ENCODE assay signal across 1 cellular context in the genomic region with DNA sequence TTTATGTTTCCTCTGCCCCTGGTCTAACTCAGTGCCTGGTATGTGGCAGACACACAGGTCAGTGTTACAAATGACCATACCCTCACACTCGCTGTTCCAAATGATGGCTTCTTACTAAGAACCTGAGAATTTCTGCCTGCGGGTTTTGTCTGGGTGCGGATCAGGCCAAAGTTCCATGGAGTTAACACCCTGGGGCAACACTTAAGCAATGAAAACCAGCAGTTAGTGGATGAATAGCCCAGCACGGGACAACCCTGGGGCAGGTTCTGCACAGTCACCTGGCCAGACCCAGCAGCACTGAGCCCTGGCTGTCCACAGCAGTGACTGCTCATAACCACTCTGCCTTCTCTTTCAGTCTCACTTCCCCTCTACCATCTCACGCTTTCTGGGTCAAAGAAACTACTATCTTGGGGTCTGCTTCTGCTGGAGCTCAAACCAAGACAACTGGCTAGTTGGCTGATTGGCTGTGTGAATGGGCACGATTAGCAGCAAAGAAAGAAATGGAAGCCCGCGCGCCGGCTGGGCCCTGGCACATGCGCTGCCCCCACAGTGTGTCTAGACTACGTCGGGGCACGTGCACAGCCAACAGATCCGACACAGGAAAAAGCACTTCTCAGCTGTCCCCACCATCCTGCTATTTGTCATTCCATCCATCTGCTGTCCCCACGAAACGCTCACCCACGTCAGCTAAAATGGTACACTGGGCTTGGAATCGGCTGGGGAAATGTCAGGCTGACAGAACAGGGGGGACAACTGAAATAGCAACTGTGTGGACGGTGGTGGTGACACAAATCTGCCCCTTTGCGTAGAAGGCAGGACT.
TF ChIP-seq lines count a peak whose summit lies in the region.

No MANE protein-coding gene starts in this region.

TF ChIP-seq in HepG2, 621 proteins besides CTCF, POLR2A, EP300 and RAD21 (continued from another document and continues in another):
- TF ChIP-seq, protein P1, sequence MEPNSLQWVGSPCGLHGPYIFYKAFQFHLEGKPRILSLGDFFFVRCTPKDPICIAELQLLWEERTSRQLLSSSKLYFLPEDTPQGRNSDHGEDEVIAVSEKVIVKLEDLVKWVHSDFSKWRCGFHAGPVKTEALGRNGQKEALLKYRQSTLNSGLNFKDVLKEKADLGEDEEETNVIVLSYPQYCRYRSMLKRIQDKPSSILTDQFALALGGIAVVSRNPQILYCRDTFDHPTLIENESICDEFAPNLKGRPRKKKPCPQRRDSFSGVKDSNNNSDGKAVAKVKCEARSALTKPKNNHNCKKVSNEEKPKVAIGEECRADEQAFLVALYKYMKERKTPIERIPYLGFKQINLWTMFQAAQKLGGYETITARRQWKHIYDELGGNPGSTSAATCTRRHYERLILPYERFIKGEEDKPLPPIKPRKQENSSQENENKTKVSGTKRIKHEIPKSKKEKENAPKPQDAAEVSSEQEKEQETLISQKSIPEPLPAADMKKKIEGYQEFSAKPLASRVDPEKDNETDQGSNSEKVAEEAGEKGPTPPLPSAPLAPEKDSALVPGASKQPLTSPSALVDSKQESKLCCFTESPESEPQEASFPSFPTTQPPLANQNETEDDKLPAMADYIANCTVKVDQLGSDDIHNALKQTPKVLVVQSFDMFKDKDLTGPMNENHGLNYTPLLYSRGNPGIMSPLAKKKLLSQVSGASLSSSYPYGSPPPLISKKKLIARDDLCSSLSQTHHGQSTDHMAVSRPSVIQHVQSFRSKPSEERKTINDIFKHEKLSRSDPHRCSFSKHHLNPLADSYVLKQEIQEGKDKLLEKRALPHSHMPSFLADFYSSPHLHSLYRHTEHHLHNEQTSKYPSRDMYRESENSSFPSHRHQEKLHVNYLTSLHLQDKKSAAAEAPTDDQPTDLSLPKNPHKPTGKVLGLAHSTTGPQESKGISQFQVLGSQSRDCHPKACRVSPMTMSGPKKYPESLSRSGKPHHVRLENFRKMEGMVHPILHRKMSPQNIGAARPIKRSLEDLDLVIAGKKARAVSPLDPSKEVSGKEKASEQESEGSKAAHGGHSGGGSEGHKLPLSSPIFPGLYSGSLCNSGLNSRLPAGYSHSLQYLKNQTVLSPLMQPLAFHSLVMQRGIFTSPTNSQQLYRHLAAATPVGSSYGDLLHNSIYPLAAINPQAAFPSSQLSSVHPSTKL (CRISPR knock-in tag; IDR thresholded peaks at IDR 0.05): no peak
- TF ChIP-seq NFYB (CRISPR knock-in tag; IDR thresholded peaks at IDR 0.05): no peak
- TF ChIP-seq ZNF292 (CRISPR knock-in tag; IDR thresholded peaks at IDR 0.05; ENCODE audit: borderline replicate concordance, low read depth): no peak
- no peak for TF ChIP-seq SRSF9 (IDR thresholded peaks at IDR 0.05; ENCODE audit: borderline replicate concordance, insufficient read depth, low read depth, low read length, poor library complexity, severe bottlenecking)
- TF ChIP-seq, protein P2, sequence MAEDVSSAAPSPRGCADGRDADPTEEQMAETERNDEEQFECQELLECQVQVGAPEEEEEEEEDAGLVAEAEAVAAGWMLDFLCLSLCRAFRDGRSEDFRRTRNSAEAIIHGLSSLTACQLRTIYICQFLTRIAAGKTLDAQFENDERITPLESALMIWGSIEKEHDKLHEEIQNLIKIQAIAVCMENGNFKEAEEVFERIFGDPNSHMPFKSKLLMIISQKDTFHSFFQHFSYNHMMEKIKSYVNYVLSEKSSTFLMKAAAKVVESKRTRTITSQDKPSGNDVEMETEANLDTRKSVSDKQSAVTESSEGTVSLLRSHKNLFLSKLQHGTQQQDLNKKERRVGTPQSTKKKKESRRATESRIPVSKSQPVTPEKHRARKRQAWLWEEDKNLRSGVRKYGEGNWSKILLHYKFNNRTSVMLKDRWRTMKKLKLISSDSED (CRISPR knock-in tag; IDR thresholded peaks at IDR 0.05): no peak
- TF ChIP-seq, protein P3, sequence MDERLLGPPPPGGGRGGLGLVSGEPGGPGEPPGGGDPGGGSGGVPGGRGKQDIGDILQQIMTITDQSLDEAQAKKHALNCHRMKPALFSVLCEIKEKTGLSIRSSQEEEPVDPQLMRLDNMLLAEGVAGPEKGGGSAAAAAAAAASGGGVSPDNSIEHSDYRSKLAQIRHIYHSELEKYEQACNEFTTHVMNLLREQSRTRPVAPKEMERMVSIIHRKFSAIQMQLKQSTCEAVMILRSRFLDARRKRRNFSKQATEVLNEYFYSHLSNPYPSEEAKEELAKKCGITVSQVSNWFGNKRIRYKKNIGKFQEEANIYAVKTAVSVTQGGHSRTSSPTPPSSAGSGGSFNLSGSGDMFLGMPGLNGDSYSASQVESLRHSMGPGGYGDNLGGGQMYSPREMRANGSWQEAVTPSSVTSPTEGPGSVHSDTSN (CRISPR knock-in tag; IDR thresholded peaks at IDR 0.05): no peak; the same call in 1 of the 2 replicates
- TF ChIP-seq ERF (CRISPR knock-in tag; IDR thresholded peaks at IDR 0.05): no peak
- no peak for TF ChIP-seq GATAD2A (CRISPR knock-in tag; IDR thresholded peaks at IDR 0.05)
- no peak for TF ChIP-seq ZNF331 (CRISPR knock-in tag; IDR thresholded peaks at IDR 0.05)
- no peak for TF ChIP-seq THYN1 (CRISPR knock-in tag; IDR thresholded peaks at IDR 0.05; ENCODE audit: borderline replicate concordance, low read depth)
- TF ChIP-seq PAF1 (CRISPR knock-in tag; IDR thresholded peaks at IDR 0.05): no peak
- no peak for TF ChIP-seq HNRNPK (IDR thresholded peaks at IDR 0.05; ENCODE audit: low read depth, low read length, poor library complexity, severe bottlenecking)
- no peak for TF ChIP-seq MTF1 (CRISPR knock-in tag; IDR thresholded peaks at IDR 0.05)
- TF ChIP-seq, protein P4, sequence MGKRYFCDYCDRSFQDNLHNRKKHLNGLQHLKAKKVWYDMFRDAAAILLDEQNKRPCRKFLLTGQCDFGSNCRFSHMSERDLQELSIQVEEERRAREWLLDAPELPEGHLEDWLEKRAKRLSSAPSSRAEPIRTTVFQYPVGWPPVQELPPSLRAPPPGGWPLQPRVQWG (CRISPR knock-in tag; IDR thresholded peaks at IDR 0.05; ENCODE audit: borderline replicate concordance, low read depth): no peak
- TF ChIP-seq, protein P5, sequence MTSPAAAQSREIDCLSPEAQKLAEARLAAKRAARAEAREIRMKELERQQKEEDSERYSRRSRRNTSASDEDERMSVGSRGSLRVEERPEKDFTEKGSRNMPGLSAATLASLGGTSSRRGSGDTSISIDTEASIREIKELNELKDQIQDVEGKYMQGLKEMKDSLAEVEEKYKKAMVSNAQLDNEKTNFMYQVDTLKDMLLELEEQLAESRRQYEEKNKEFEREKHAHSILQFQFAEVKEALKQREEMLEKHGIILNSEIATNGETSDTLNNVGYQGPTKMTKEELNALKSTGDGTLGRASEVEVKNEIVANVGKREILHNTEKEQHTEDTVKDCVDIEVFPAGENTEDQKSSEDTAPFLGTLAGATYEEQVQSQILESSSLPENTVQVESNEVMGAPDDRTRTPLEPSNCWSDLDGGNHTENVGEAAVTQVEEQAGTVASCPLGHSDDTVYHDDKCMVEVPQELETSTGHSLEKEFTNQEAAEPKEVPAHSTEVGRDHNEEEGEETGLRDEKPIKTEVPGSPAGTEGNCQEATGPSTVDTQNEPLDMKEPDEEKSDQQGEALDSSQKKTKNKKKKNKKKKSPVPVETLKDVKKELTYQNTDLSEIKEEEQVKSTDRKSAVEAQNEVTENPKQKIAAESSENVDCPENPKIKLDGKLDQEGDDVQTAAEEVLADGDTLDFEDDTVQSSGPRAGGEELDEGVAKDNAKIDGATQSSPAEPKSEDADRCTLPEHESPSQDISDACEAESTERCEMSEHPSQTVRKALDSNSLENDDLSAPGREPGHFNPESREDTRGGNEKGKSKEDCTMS (CRISPR knock-in tag; conservative IDR thresholded peaks at IDR 0.05): no peak
- TF ChIP-seq MTA3 (CRISPR knock-in tag; IDR thresholded peaks at IDR 0.05): no peak
- TF ChIP-seq ZNF564 (CRISPR knock-in tag; IDR thresholded peaks at IDR 0.05): no peak
- TF ChIP-seq, protein P6, sequence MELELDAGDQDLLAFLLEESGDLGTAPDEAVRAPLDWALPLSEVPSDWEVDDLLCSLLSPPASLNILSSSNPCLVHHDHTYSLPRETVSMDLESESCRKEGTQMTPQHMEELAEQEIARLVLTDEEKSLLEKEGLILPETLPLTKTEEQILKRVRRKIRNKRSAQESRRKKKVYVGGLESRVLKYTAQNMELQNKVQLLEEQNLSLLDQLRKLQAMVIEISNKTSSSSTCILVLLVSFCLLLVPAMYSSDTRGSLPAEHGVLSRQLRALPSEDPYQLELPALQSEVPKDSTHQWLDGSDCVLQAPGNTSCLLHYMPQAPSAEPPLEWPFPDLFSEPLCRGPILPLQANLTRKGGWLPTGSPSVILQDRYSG (CRISPR knock-in tag; IDR thresholded peaks at IDR 0.05): no peak
- TF ChIP-seq KDM5A (IDR thresholded peaks at IDR 0.05; ENCODE audit: borderline replicate concordance, low read length): no peak
- no peak for TF ChIP-seq KLF15 (CRISPR knock-in tag; IDR thresholded peaks at IDR 0.05; ENCODE audit: borderline replicate concordance)
- TF ChIP-seq ZSCAN31 (CRISPR knock-in tag; IDR thresholded peaks at IDR 0.05; ENCODE audit: low read depth): no peak
- TF ChIP-seq ZNF367 (CRISPR knock-in tag; IDR thresholded peaks at IDR 0.05; ENCODE audit: borderline replicate concordance): no peak
- TF ChIP-seq EEA1 (CRISPR knock-in tag; IDR thresholded peaks at IDR 0.05; ENCODE audit: borderline replicate concordance): no peak
- no peak for TF ChIP-seq NONO (IDR thresholded peaks at IDR 0.05)
- peak; percentile 57 for TF ChIP-seq NONO (CRISPR knock-in tag; conservative IDR thresholded peaks at IDR 0.05)
- TF ChIP-seq GTF3A (CRISPR knock-in tag; conservative IDR thresholded peaks at IDR 0.05): no peak
- TF ChIP-seq, protein P7, sequence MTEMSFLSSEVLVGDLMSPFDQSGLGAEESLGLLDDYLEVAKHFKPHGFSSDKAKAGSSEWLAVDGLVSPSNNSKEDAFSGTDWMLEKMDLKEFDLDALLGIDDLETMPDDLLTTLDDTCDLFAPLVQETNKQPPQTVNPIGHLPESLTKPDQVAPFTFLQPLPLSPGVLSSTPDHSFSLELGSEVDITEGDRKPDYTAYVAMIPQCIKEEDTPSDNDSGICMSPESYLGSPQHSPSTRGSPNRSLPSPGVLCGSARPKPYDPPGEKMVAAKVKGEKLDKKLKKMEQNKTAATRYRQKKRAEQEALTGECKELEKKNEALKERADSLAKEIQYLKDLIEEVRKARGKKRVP (CRISPR knock-in tag; IDR thresholded peaks at IDR 0.05): 0 out of 4 replicates have a peak, but pooled peaks of 1 of the 2 experiments have one; percentile 31
- TF ChIP-seq NRL (CRISPR knock-in tag; IDR thresholded peaks at IDR 0.05; ENCODE audit: borderline replicate concordance): no peak; the same call in 1 of the 2 replicates
- no peak for TF ChIP-seq PTBP1 (IDR thresholded peaks at IDR 0.05; ENCODE audit: low read depth, low read length, poor library complexity, severe bottlenecking)
- TF ChIP-seq, protein P8, sequence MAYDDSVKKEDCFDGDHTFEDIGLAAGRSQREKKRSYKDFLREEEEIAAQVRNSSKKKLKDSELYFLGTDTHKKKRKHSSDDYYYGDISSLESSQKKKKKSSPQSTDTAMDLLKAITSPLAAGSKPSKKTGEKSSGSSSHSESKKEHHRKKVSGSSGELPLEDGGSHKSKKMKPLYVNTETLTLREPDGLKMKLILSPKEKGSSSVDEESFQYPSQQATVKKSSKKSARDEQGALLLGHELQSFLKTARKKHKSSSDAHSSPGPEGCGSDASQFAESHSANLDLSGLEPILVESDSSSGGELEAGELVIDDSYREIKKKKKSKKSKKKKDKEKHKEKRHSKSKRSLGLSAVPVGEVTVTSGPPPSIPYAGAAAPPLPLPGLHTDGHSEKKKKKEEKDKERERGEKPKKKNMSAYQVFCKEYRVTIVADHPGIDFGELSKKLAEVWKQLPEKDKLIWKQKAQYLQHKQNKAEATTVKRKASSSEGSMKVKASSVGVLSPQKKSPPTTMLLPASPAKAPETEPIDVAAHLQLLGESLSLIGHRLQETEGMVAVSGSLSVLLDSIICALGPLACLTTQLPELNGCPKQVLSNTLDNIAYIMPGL (CRISPR knock-in tag; IDR thresholded peaks at IDR 0.05; ENCODE audit: borderline replicate concordance in 1 of 2, low read depth in 1 of 2): no peak
- no peak for TF ChIP-seq ZNF256 (CRISPR knock-in tag; conservative IDR thresholded peaks at IDR 0.05)
- TF ChIP-seq MEIS1 (CRISPR knock-in tag; IDR thresholded peaks at IDR 0.05; ENCODE audit: borderline replicate concordance): no peak
- TF ChIP-seq PHF8 (CRISPR knock-in tag; IDR thresholded peaks at IDR 0.05): no peak
- peak; percentile 73 for TF ChIP-seq TEAD3 (CRISPR knock-in tag; optimal IDR thresholded peaks at IDR 0.05; ENCODE audit: borderline replicate concordance)
- no peak for TF ChIP-seq ZNF7 (CRISPR knock-in tag; IDR thresholded peaks at IDR 0.05)
- TF ChIP-seq RXRB (CRISPR knock-in tag; IDR thresholded peaks at IDR 0.05; ENCODE audit: borderline replicate concordance): no peak
- TF ChIP-seq ZNF10 (CRISPR knock-in tag; IDR thresholded peaks at IDR 0.05; ENCODE audit: borderline replicate concordance, low read depth): no peak
- 0 out of 2 replicates have a peak, but pooled peaks have one; percentile 69 for TF ChIP-seq ZNF136 (CRISPR knock-in tag; IDR thresholded peaks at IDR 0.05; ENCODE audit: low read depth)
- TF ChIP-seq ZNF326 (CRISPR knock-in tag; IDR thresholded peaks at IDR 0.05; ENCODE audit: borderline replicate concordance): no peak
- no peak for TF ChIP-seq KAT7 (CRISPR knock-in tag; IDR thresholded peaks at IDR 0.05; ENCODE audit: borderline replicate concordance)
- no peak for TF ChIP-seq ZNF766 (CRISPR knock-in tag; IDR thresholded peaks at IDR 0.05; ENCODE audit: borderline replicate concordance)
- no peak for TF ChIP-seq FIP1L1 (IDR thresholded peaks at IDR 0.05; ENCODE audit: borderline replicate concordance, insufficient read depth, low read depth, low read length)
- 0 out of 2 replicates have a peak, but pooled peaks have one; percentile 64 for TF ChIP-seq SSRP1 (CRISPR knock-in tag; IDR thresholded peaks at IDR 0.05)
- no peak for TF ChIP-seq BRD4 (CRISPR knock-in tag; IDR thresholded peaks at IDR 0.05)
- no peak for TF ChIP-seq POLR2AphosphoS5 (IDR thresholded peaks at IDR 0.05; ENCODE audit: low read depth, low read length)
- TF ChIP-seq, protein P9, sequence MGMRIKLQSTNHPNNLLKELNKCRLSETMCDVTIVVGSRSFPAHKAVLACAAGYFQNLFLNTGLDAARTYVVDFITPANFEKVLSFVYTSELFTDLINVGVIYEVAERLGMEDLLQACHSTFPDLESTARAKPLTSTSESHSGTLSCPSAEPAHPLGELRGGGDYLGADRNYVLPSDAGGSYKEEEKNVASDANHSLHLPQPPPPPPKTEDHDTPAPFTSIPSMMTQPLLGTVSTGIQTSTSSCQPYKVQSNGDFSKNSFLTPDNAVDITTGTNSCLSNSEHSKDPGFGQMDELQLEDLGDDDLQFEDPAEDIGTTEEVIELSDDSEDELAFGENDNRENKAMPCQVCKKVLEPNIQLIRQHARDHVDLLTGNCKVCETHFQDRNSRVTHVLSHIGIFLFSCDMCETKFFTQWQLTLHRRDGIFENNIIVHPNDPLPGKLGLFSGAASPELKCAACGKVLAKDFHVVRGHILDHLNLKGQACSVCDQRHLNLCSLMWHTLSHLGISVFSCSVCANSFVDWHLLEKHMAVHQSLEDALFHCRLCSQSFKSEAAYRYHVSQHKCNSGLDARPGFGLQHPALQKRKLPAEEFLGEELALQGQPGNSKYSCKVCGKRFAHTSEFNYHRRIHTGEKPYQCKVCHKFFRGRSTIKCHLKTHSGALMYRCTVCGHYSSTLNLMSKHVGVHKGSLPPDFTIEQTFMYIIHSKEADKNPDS (CRISPR knock-in tag; IDR thresholded peaks at IDR 0.05): no peak
- no peak for TF ChIP-seq MYC (CRISPR knock-in tag; IDR thresholded peaks at IDR 0.05; ENCODE audit: borderline replicate concordance)
